ENCODE assay signal across 15 cellular contexts in genomic region chr3:51585197-51585596, GRCh38.
"Had no signal": no experiment of that assay in that cellular context is flagged by ENCODE, and none has a peak within 500 bp of the region (broad histone marks: within the 10 kb centered on the region; RNA-seq: fewer than 3 reads in every experiment).

No MANE protein-coding gene starts in this region.

- H3K4me1 ChIP-seq: adrenal gland, foreskin keratinocyte, psoas muscle, uterus had no signal

- DNase-seq: activated CD4-positive, alpha-beta T cell treated with anti-CD3 and anti-CD28 coated beads, Interleukin-2, amount 50 U/mL, for 48 hours; activated gamma-delta T cell treated with Interleukin-2 at 50 U/mL for 16 hours; activated T-cell treated with anti-CD3 and anti-CD28 coated beads for 4 hours; dorsolateral prefrontal cortex; foreskin keratinocyte; kidney; left lung; psoas muscle; right cardiac atrium; stimulated activated naive CD8-positive, alpha-beta T cell treated with anti-CD3 and anti-CD28 coated beads, Interleukin-15, Interleukin-2, amounts not matched to agents 100 U/mL and 50 U/mL, for 24 hours; transverse colon; uterus; WERI-Rb-1 had no signal

- H3K27ac ChIP-seq: cardiac muscle cell, foreskin keratinocyte, left lung, psoas muscle, transverse colon, uterus, WERI-Rb-1 had no signal

- H3K4me3 ChIP-seq: adrenal gland, cardiac muscle cell, left lung, psoas muscle, transverse colon, uterus had no signal

- H3K9me3 ChIP-seq: adrenal gland, left lung, psoas muscle, transverse colon, uterus had no signal

- H3K36me3 ChIP-seq: adrenal gland, cardiac muscle cell, uterus had no signal

- H3K27me3 ChIP-seq: adrenal gland, cardiac muscle cell, dorsolateral prefrontal cortex, foreskin keratinocyte, left lung, transverse colon, uterus had no signal
